Comparison of ENCODE assay signal across 1 cellular context in genomic region chr16:69108069-69108904, GRCh38.
TF ChIP-seq lines count a peak whose summit lies in the region.

No MANE protein-coding gene starts in this region.

TF ChIP-seq in IMR-90, 13 proteins besides CTCF, POLR2A, EP300 and RAD21:
- TF ChIP-seq CHD1 (IDR thresholded peaks at IDR 0.05; ENCODE audit: low read depth, low read length) (no peak), MAZ (IDR thresholded peaks at IDR 0.05; ENCODE audit: borderline replicate concordance, low read depth, low read length) (no peak), BHLHE40 (IDR thresholded peaks at IDR 0.05; ENCODE audit: low read depth, low read length) (no peak), MAFK (IDR thresholded peaks at IDR 0.05; ENCODE audit: low read depth, low read length) (no peak), RFX5 (IDR thresholded peaks at IDR 0.05; ENCODE audit: low read depth, low read length) (no peak)
